ENCODE assay signal across 8 cellular contexts in the genomic region with DNA sequence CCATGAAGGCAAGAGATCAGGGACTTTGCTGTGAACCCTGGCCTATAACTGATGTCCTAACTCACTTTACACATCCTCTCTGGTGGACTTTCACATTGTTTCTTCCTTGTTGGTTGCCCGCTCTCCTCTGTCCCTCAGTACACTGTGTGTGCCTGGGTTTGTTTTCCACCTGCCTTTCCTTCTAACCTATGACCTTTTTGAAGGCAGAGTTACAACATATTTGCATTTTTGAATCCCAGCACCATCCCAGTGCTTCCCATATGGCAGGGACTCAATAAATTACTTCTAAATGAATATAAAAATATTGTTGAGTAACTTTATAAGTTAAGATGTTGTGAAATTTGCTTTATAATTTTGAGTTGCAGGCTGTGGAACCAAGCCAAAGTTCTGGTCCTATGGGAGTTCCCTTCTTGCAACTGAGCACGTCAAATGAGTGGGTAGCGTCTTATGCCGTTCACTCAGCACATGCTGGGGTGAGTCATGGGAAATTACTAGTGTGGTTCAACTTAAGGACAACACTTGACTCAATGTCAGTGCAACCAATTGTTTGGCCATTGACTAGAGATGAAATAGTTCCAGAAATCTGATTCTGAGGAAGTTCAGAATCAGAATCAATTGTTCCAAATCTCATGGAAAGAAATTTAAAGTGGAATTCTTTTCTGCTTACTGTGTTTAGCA.
A peak's percentile ranks its signal among the peaks of the same experiment; 100 is the strongest.
DNase-seq lines count a peak whose midpoint lies in the region; ATAC-seq and TF ChIP-seq lines count a peak whose summit lies in the region.

No MANE protein-coding gene starts in this region.

- no peak for TF ChIP-seq CTCF in GM13976 (IDR thresholded peaks at IDR 0.05; ENCODE audit: borderline replicate concordance, control extremely low read depth, extremely low read depth, insufficient read depth, missing control alignments)
- TF ChIP-seq CTCF in thoracic aorta (IDR thresholded peaks at IDR 0.05) = no peak

- in situ Hi-C loops in GM13976 (cut with MboI; ENCODE audit: low sequenced_read_pairs, unreplicated experiment) = no loop called here

- H3K4me1 ChIP-seq in thoracic aorta (ENCODE audit: control insufficient read depth in 1 of 2, low read depth in 2 of 2) = peaks cover 3 to 7% of the 10 kb centered on the region in 2 donors

- H3K27me3 ChIP-seq in thoracic aorta (replicated peaks; ENCODE audit: insufficient read depth) = no peaks in the 10 kb centered on the region

- peak; percentile 95 for ATAC-seq in thoracic aorta (ENCODE audit: insufficient number of reproducible peaks, low FRiP score, low read depth)

- H3K4me3 ChIP-seq in thoracic aorta = no peak overlapping the region

- no peaks in the 10 kb centered on the region for H3K9me3 ChIP-seq in thoracic aorta

- no peaks in the 10 kb centered on the region for H3K36me3 ChIP-seq in thoracic aorta

- peak; percentile 22 for DNase-seq in GM13976 (ENCODE audit: low spot score)
- peak; percentile 99 for DNase-seq in HCEC 1CT
- peak; percentile 67 for DNase-seq in NCI-H460 (ENCODE audit: extremely low read depth, low read depth)
- DNase-seq in fibroblast of peridontal ligament (ENCODE audit: extremely low read depth) = peak; percentile 100
- DNase-seq in thoracic aorta (ENCODE audit: low spot score) = peak; percentile 67
- DNase-seq in DMS153 treated with DMSO at 0.1 percent for 48 hours (lab: John Stamatoyannopoulos, UW; ENCODE audit: unreplicated experiment) = no peak
- DNase-seq in NCI-H774 (lab: John Stamatoyannopoulos, UW) = no peak
- DNase-seq in NCI-H1694 treated with DMSO at 0.1 percent for 48 hours (lab: John Stamatoyannopoulos, UW) = no peak

- peak overlapping the region in 1 of 2 donors; percentile 17 for H3K27ac ChIP-seq in thoracic aorta

Comparison
In these comparisons a context has a peak if more than half of its experiments do, and no peak if none do; other contexts are left out.
1. DNase-seq: peak in GM13976 (single experiment), HCEC 1CT (single experiment), NCI-H460 (single experiment), fibroblast of peridontal ligament (single experiment) and thoracic aorta (single experiment); none in DMS153 treated with DMSO at 0.1 percent for 48 hours (single experiment), NCI-H774 (single experiment) and NCI-H1694 treated with DMSO at 0.1 percent for 48 hours (single experiment).